2 cellular contexts compared by ENCODE assay signal in the genomic region with DNA sequence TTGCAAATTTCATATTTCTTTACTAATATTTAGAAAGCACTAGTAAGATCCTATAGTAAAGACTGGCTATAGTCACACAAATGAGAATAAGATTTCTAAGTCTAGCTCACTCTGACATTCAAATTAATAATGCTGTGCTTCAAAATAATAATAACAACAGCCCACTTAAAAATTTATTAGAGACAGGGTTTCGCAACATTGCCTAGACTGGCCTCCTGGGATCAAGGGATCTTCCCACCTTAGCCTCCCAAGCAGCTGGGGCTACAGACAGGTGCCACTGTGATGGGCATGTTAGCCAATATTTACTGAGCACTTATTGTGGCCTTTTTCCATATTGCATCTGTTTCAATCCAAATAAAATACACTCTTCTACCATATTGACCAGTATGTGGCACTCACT.
TF ChIP-seq lines count a peak whose summit lies in the region.

No MANE protein-coding gene starts in this region.

TF ChIP-seq in HepG2, 621 proteins besides CTCF, POLR2A, EP300 and RAD21:
- TF ChIP-seq CEBPB (IDR thresholded peaks at IDR 0.05; ENCODE audit: borderline replicate concordance, low read depth, low read length) (peak; percentile 58), SIX1 (CRISPR knock-in tag; IDR thresholded peaks at IDR 0.05; ENCODE audit: borderline replicate concordance) (no peak)
TF ChIP-seq in HepG2: peak in this region for 1.

TF ChIP-seq in IMR-90, 13 proteins besides CTCF, POLR2A, EP300 and RAD21:
- TF ChIP-seq NFE2L2 (IDR thresholded peaks at IDR 0.05; ENCODE audit: low read depth, low read length): no peak
- peak; percentile 69 for TF ChIP-seq CEBPB (IDR thresholded peaks at IDR 0.05; ENCODE audit: low read depth, low read length)
